8 cellular contexts compared by ENCODE assay signal in the genomic region with DNA sequence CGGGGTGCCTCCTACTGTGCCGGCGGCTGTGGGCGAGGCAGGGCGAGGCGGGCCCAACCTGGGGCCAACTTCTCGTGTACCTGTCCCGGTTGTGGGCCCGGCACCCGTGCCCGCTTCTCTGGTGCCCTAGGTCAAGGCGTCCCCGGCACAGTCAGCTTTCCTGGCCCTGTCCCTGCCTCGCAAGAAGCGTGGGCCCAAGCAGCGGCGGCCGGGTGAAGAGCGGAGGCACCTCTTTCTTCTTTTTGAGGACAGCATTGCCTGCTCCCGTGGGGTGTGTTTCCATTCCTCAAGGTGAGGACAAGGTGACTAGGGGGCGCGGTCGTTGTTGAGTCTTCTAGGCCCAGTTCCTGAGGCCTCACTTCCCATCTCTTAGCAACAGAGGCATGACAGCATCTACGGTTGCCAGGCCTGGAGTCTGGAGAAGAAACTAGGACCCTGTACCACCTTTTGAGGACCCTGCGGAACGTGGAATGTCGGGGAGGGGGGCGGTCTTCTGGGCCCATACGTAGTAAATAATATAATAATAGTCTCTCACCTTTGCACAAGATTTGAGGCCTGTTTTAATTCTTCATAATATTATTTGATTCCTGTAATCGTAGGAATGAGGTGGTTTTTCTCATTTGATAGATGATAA. TPM values are rescaled to one million over a fixed set of nuclear protein-coding genes. Genes with fewer than 3 reads are reported as not detected.
DNase-seq lines count a peak whose midpoint lies in the region; ATAC-seq lines count a peak whose summit lies in the region.

No MANE protein-coding gene starts in this region.

- H3K36me3 Mint-ChIP-seq in activated naive CD4-positive, alpha-beta T cell treated with anti-CD3 and anti-CD28 coated beads, Interleukin-2, amount 50 U/mL, for 24 hours, result peaks cover 16% of the 10 kb centered on the region

- H3K4me1 ChIP-seq in HUES64 (ENCODE audit: insufficient read depth, low read length), result no peaks in the 10 kb centered on the region; the same call in 1 of the 2 replicates
- H3K4me1 ChIP-seq in right cardiac atrium (ENCODE audit: control insufficient read depth, insufficient read depth, low read length), result peaks cover 6% of the 10 kb centered on the region

- peak; percentile 12 for DNase-seq in ACHN
- no peak for DNase-seq in right cardiac atrium

- H3K27ac Mint-ChIP-seq in activated naive CD4-positive, alpha-beta T cell treated with anti-CD3 and anti-CD28 coated beads, Interleukin-2, amount 50 U/mL, for 24 hours, result peak overlapping the region; percentile 100

- H3K9me3 ChIP-seq in HUES64 (ENCODE audit: insufficient read depth, low read depth, low read length), result no peaks in the 10 kb centered on the region
- no peaks in the 10 kb centered on the region for H3K9me3 ChIP-seq in right cardiac atrium (ENCODE audit: control insufficient read depth, low read length)

- H3K27ac ChIP-seq in HUES64 (ENCODE audit: low read depth, low read length) (peak overlapping the region; percentile 95), right cardiac atrium (ENCODE audit: low read length) (peak overlapping the region; percentile 98), skin epidermis (peak overlapping the region; percentile 83 to 99 (median 96))

- in situ Hi-C loops in ACHN (cut with HindIII; ENCODE audit: low pct_ligation_motif_present, low pct_unique_long_range_greater_than_20kb, low sequenced_read_pairs), result no loop called here

- WGBS in HUES64, result 2% methylated on average over 27 of the region's 30 CpGs
- WGBS in right cardiac atrium, result 1% methylated on average over 30 of the region's 30 CpGs

- peaks cover 57% of the 10 kb centered on the region for H3K4me1 Mint-ChIP-seq in activated naive CD4-positive, alpha-beta T cell treated with anti-CD3 and anti-CD28 coated beads, Interleukin-2, amount 50 U/mL, for 24 hours

- intact Hi-C loops in right cardiac atrium (cut with DNase I), result loop anchor here in 1 of 4 donors (10.0 kb wide), 1 partner anchor 45 kb away; no protein-coding TSS in a partner anchor

- peak; percentile 3 for ATAC-seq in GM18867 (IDR thresholded peaks at IDR 0.05; ENCODE audit: unreplicated experiment)
- ATAC-seq in right cardiac atrium, result peak; percentile 12 to 20
- no peak for ATAC-seq in HG03565 (IDR thresholded peaks at IDR 0.05; ENCODE audit: unreplicated experiment)
- no peak for ATAC-seq in HG03460 (IDR thresholded peaks at IDR 0.05; ENCODE audit: unreplicated experiment)

- peak overlapping the region; percentile 89 for H3K4me3 ChIP-seq in HUES64 (ENCODE audit: low read length)
- H3K4me3 ChIP-seq in right cardiac atrium (ENCODE audit: low read length), result peak overlapping the region; percentile 91
- H3K4me3 ChIP-seq in skin epidermis, result peak overlapping the region; percentile 56 to 98 (median 82)

- peak overlapping the region; percentile 98 for H3K9ac ChIP-seq in HUES64 (ENCODE audit: low read depth, low read length)

- H3K27me3 ChIP-seq in HUES64 (ENCODE audit: insufficient read depth, low read length), result no peaks in the 10 kb centered on the region
- no peaks in the 10 kb centered on the region for H3K27me3 ChIP-seq in right cardiac atrium (ENCODE audit: control insufficient read depth, insufficient read depth)

- H3K4me3 Mint-ChIP-seq in activated naive CD4-positive, alpha-beta T cell treated with anti-CD3 and anti-CD28 coated beads, Interleukin-2, amount 50 U/mL, for 24 hours, result peak overlapping the region; percentile 93

- H3K27me3 Mint-ChIP-seq in activated naive CD4-positive, alpha-beta T cell treated with anti-CD3 and anti-CD28 coated beads, Interleukin-2, amount 50 U/mL, for 24 hours, result no peaks in the 10 kb centered on the region

- peaks cover 38% of the 10 kb centered on the region for H3K36me3 ChIP-seq in HUES64 (ENCODE audit: insufficient read depth, low read length)

- H3K9me3 Mint-ChIP-seq in activated naive CD4-positive, alpha-beta T cell treated with anti-CD3 and anti-CD28 coated beads, Interleukin-2, amount 50 U/mL, for 24 hours, result no peaks in the 10 kb centered on the region

RNA-seq across cellular contexts. Expression of a gene that starts 0.4 kb away (rescaled TPM):
- 49.8 TPM for polyA plus RNA-seq in HUES64 (2013, experiment 1 of 2)
- 54.2 TPM for polyA plus RNA-seq in HUES64 (2013, experiment 2 of 2)
- 100 to 1,000 TPM; 532 to 611 (median 544) TPM for total RNA-seq in right cardiac atrium
- polyA plus RNA-seq in right cardiac atrium, result 471 TPM

RNA-seq across cellular contexts. Expression of a gene that starts 0.8 kb away (rescaled TPM):
- polyA plus RNA-seq in HUES64 (2013, experiment 1 of 2), result 105 TPM
- polyA plus RNA-seq in HUES64 (2013, experiment 2 of 2), result 101 TPM
- total RNA-seq in right cardiac atrium, result 10 to 100 TPM; 22.4 to 26.0 (median 25.0) TPM
- 34.6 TPM for polyA plus RNA-seq in right cardiac atrium

RNA-seq across cellular contexts. Expression of a gene that starts 22.7 kb away (rescaled TPM):
- 29.4 TPM for polyA plus RNA-seq in HUES64 (2013, experiment 1 of 2)
- polyA plus RNA-seq in HUES64 (2013, experiment 2 of 2), result 25.8 TPM
- 10 to 100 TPM; 52.3 to 72.7 (median 69.4) TPM for total RNA-seq in right cardiac atrium
- polyA plus RNA-seq in right cardiac atrium, result 39.4 TPM

Comparison
In these comparisons a context has a peak if more than half of its experiments do, and no peak if none do; other contexts are left out.
1. ATAC-seq: peak in GM18867 (single experiment) and right cardiac atrium (2 of 2); none in HG03565 (single experiment) and HG03460 (single experiment).
2. Peak in every context shown above with its lines, with median percentiles within 50 percentile points of each other: H3K27ac ChIP-seq and H3K4me3 ChIP-seq.